ENCODE assay signal across 24 cellular contexts in genomic region chr1:47559944-47560695, GRCh38.
DNase-seq lines count a peak whose midpoint lies in the region; TF ChIP-seq lines count a peak whose summit lies in the region.
"Had no signal": no experiment of that assay in that cellular context is flagged by ENCODE, and none has a peak within 500 bp of the region (broad histone marks: within the 10 kb centered on the region; RNA-seq: fewer than 3 reads in every experiment).

No MANE protein-coding gene starts in this region.

- no peak overlapping the region for H3K4me3 ChIP-seq in liver (ENCODE audit: low read depth in 1 of 3, low read length in 3 of 3)
- H3K4me3 ChIP-seq: lower lobe of right lung, uterus had no signal

- TF ChIP-seq RAD21 in liver (IDR thresholded peaks at IDR 0.05): peak; percentile 39 to 48

- TF ChIP-seq CTCF in C4-2B (conservative IDR thresholded peaks at IDR 0.05): no peak
- TF ChIP-seq CTCF in liver (IDR thresholded peaks at IDR 0.05; ENCODE audit: low read depth, low read length, missing input control): no peak

- DNase-seq in amniotic epithelial cell (ENCODE audit: low read depth) (peak; percentile 50), renal cortical epithelial cell (ENCODE audit: low read depth) (peak; percentile 64), NCI-H1436 (lab: John Stamatoyannopoulos, UW) (no peak), activated gamma-delta T cell treated with Interleukin-2 at 50 U/mL for 16 hours (no peak), globus pallidus (ENCODE audit: low spot score) (no peak)
- DNase-seq in activated effector memory CD4-positive, alpha-beta T cell treated with anti-CD3 and anti-CD28 coated beads, Interleukin-2, amount 50 U/mL, for 16 hours: no peak
- DNase-seq: activated CD4-positive, alpha-beta memory T cell treated with anti-CD3 and anti-CD28 coated beads, Interleukin-2, amount 10 ng/mL, durations not matched to agents 7 days and 5 days; activated CD4-positive, CD25-positive, alpha-beta regulatory T cell treated with anti-CD3 and anti-CD28 coated beads, Interleukin-2, amount 50 U/mL, for 72 hours; activated naive CD4-positive, alpha-beta T cell treated with anti-CD3 and anti-CD28 coated beads, Interleukin-2, amount 50 U/mL, for 16 hours; CD8-positive, alpha-beta memory T cell; effector CD8-positive, alpha-beta T cell; H9; Kasumi-1; lower lobe of right lung; midbrain; NCI-H1417 treated with DMSO at 0.1 percent for 48 hours; SIG-M5; stimulated activated CD4-positive, alpha-beta T cell treated with anti-CD3 and anti-CD28 coated beads, Interleukin-1b, Interleukin-23, amount 100 ng/mL, for 48 hours; stimulated activated naive CD8-positive, alpha-beta T cell treated with anti-CD3 and anti-CD28 coated beads, Interleukin-15, Interleukin-2, amounts not matched to agents 100 U/mL and 50 U/mL, for 24 hours; uterus had no signal

- H3K36me3 ChIP-seq in liver (ENCODE audit: control insufficient read depth in 4 of 4, insufficient read depth in 3 of 4, low read depth in 1 of 4, low read length in 3 of 4): no peaks in the 10 kb centered on the region
- H3K36me3 ChIP-seq: lower lobe of right lung, Peyer's patch, thoracic aorta, uterus had no signal

- no peaks in the 10 kb centered on the region for H3K27me3 ChIP-seq in liver (ENCODE audit: control insufficient read depth in 4 of 4, insufficient read depth in 4 of 4, low read length in 3 of 4)
- H3K27me3 ChIP-seq: Peyer's patch, uterus had no signal

- H3K9ac ChIP-seq in liver (ENCODE audit: low read depth in 1 of 2, low read length in 2 of 2): peak overlapping the region in 1 of 2 donors; percentile 5

- H3K27ac ChIP-seq in C4-2B (peak overlapping the region; percentile 81), liver (ENCODE audit: low read depth in 1 of 2, low read length in 2 of 2) (peak overlapping the region; percentile 54 to 63)
- H3K27ac ChIP-seq: lower lobe of right lung, thoracic aorta, uterus had no signal

- 34% methylated on average over 7 of the region's 7 CpGs for WGBS in liver

- H3K9me3 ChIP-seq in liver (ENCODE audit: control insufficient read depth in 4 of 4, low read length in 3 of 4): no peaks in the 10 kb centered on the region
- H3K9me3 ChIP-seq: lower lobe of right lung, Peyer's patch, thoracic aorta, uterus had no signal

- peaks cover 6 to 22% (median 14%) of the 10 kb centered on the region in 4 donors for H3K4me1 ChIP-seq in liver (ENCODE audit: control insufficient read depth in 4 of 4, insufficient read depth in 4 of 4, low read length in 3 of 4)
- H3K4me1 ChIP-seq: lower lobe of right lung, uterus had no signal

TF ChIP-seq in liver, 16 proteins besides CTCF, POLR2A, EP300 and RAD21:
- TF ChIP-seq HNF4A (conservative IDR thresholded peaks at IDR 0.05) (peak; percentile 34 to 38), YY1 (IDR thresholded peaks at IDR 0.05) (peak; percentile 49), FOXA2 (IDR thresholded peaks at IDR 0.05) (no peak), EGR1 (IDR thresholded peaks at IDR 0.05; ENCODE audit: low read depth in 2 of 2) (peak in 1 of 2 donors; percentile 20), RXRA (IDR thresholded peaks at IDR 0.05) (peak; percentile 22 to 54), JUND (IDR thresholded peaks at IDR 0.05) (peak in 1 of 2 donors; percentile 16), MAX (IDR thresholded peaks at IDR 0.05) (peak; percentile 9), REST (IDR thresholded peaks at IDR 0.05) (peak; percentile 24), SP1 (IDR thresholded peaks at IDR 0.05) (peak; percentile 66), HNF4G (IDR thresholded peaks at IDR 0.05) (no peak), ATF3 (IDR thresholded peaks at IDR 0.05) (no peak)
TF ChIP-seq in liver: peak in this region for 8.

Comparison
In these comparisons a context has a peak if more than half of its experiments do, and no peak if none do; other contexts are left out.
1. DNase-seq: peak in amniotic epithelial cell (single experiment) and renal cortical epithelial cell (single experiment); none in NCI-H1436 (single experiment), activated effector memory CD4-positive, alpha-beta T cell treated with anti-CD3 and anti-CD28 coated beads, Interleukin-2, amount 50 U/mL, for 16 hours (single experiment), activated gamma-delta T cell treated with Interleukin-2 at 50 U/mL for 16 hours (single experiment) and globus pallidus (single experiment).